ENCODE assay signal across 20 cellular contexts in genomic region chr15:100772478-100773378, GRCh38.
DNase-seq lines count a peak whose midpoint lies in the region; ATAC-seq and TF ChIP-seq lines count a peak whose summit lies in the region.
"Had no signal": no experiment of that assay in that cellular context is flagged by ENCODE, and none has a peak within 500 bp of the region (broad histone marks: within the 10 kb centered on the region; RNA-seq: fewer than 3 reads in every experiment).

No MANE protein-coding gene starts in this region.

- H3K9me3 ChIP-seq in SJCRH30 (replicated peaks): no peaks in the 10 kb centered on the region
- no peaks in the 10 kb centered on the region for H3K9me3 ChIP-seq in esophagus muscularis mucosa
- H3K9me3 ChIP-seq: esophagus squamous epithelium, sigmoid colon had no signal

- peak overlapping the region; percentile 60; the same call in 1 of the 2 replicates for H3K4me2 ChIP-seq in GM23338

- intact Hi-C loops in esophagus muscularis mucosa (cut with DNase I): no loop called here

- DNase-seq in GM23338 (ENCODE audit: low spot score) (peak; percentile 27), SJCRH30 (peak in 1 of 2 experiments; percentile 60), esophagus muscularis mucosa (ENCODE audit: extremely low spot score) (peak; percentile 57), nephron progenitor cell (no peak), osteocyte (ENCODE audit: extremely low spot score, unreplicated experiment) (no peak), GM13976 (ENCODE audit: low spot score) (no peak)
- DNase-seq: activated CD4-positive, alpha-beta memory T cell treated with anti-CD3 and anti-CD28 coated beads for 36 hours; activated T-cell treated with anti-CD3 and anti-CD28 coated beads, Interleukin-2, amount 50 U/mL, for 4 hours; brain microvascular endothelial cell; dorsolateral prefrontal cortex; EL; esophagus squamous epithelium; midbrain; NCI-H146; sigmoid colon; stimulated activated CD4-positive, alpha-beta T cell treated with anti-CD3 and anti-CD28 coated beads, Interleukin-2, amount 100 ng/mL, for 48 hours had no signal

- peaks cover 11% of the 10 kb centered on the region for H3K4me1 ChIP-seq in GM23338 (ENCODE audit: insufficient read depth)
- H3K4me1 ChIP-seq in SJCRH30: peaks cover 16% of the 10 kb centered on the region
- H3K4me1 ChIP-seq in esophagus muscularis mucosa: no peaks in the 10 kb centered on the region
- H3K4me1 ChIP-seq: esophagus squamous epithelium had no signal

- no peak for TF ChIP-seq EP300 in esophagus muscularis mucosa (IDR thresholded peaks at IDR 0.05)

- H3K36me3 ChIP-seq in GM23338 (ENCODE audit: insufficient read depth) (no peaks in the 10 kb centered on the region), SJCRH30 (no peaks in the 10 kb centered on the region), esophagus muscularis mucosa (no peaks in the 10 kb centered on the region)
- H3K36me3 ChIP-seq: brain microvascular endothelial cell, esophagus squamous epithelium, sigmoid colon had no signal

- ATAC-seq in GM23338 (peak; percentile 87), HG03354 (IDR thresholded peaks at IDR 0.05; ENCODE audit: poor library complexity, severe bottlenecking, unreplicated experiment) (no peak), HG02588 (IDR thresholded peaks at IDR 0.05; ENCODE audit: unreplicated experiment) (no peak)
- ATAC-seq: activated T-cell treated with anti-CD3 and anti-CD28 coated beads, Interleukin-2, amount 50 U/mL, for 4 hours had no signal

- TF ChIP-seq CTCF in GM23338 (conservative IDR thresholded peaks at IDR 0.05; ENCODE audit: low read depth in 2 of 2): no peak
- no peak for TF ChIP-seq CTCF in esophagus muscularis mucosa (IDR thresholded peaks at IDR 0.05)
- no peak for TF ChIP-seq CTCF in nephron progenitor cell (IDR thresholded peaks at IDR 0.05)
- no peak for TF ChIP-seq CTCF in osteocyte (IDR thresholded peaks at IDR 0.05)
- TF ChIP-seq CTCF in GM13976 (IDR thresholded peaks at IDR 0.05; ENCODE audit: borderline replicate concordance, control extremely low read depth, extremely low read depth, insufficient read depth, missing control alignments): no peak

- H3K36me3 Mint-ChIP-seq in GM23338 (ENCODE audit: low read depth) (peaks cover 9% of the 10 kb centered on the region; the same call in 2 of the 3 replicates), nephron progenitor cell (ENCODE audit: low read depth) (peaks cover 14% of the 10 kb centered on the region), osteocyte (ENCODE audit: unreplicated experiment) (no peaks in the 10 kb centered on the region)
- H3K36me3 Mint-ChIP-seq: activated CD4-positive, alpha-beta memory T cell treated with anti-CD3 and anti-CD28 coated beads for 36 hours; activated naive CD8-positive, alpha-beta T cell had no signal

- H3K27me3 ChIP-seq in GM23338 (ENCODE audit: insufficient read depth) (no peaks in the 10 kb centered on the region), SJCRH30 (no peaks in the 10 kb centered on the region), esophagus muscularis mucosa (no peaks in the 10 kb centered on the region)
- H3K27me3 ChIP-seq: brain microvascular endothelial cell, esophagus squamous epithelium, sigmoid colon had no signal

- no peaks in the 10 kb centered on the region for H3K79me2 ChIP-seq in GM23338 (replicated peaks; ENCODE audit: insufficient read depth)

- H3K4me1 Mint-ChIP-seq in GM23338 (peaks cover 11% of the 10 kb centered on the region), nephron progenitor cell (peaks cover 13% of the 10 kb centered on the region), osteocyte (ENCODE audit: unreplicated experiment) (no peaks in the 10 kb centered on the region)

- WGBS in esophagus muscularis mucosa: 88% methylated on average over 10 of the region's 10 CpGs

- H4K20me1 ChIP-seq in GM23338 (replicated peaks; ENCODE audit: insufficient read depth): no peaks in the 10 kb centered on the region

- no peak overlapping the region for H3K27ac ChIP-seq in GM23338 (ENCODE audit: low read depth)
- no peak overlapping the region for H3K27ac ChIP-seq in SJCRH30
- H3K27ac ChIP-seq in esophagus muscularis mucosa (replicated peaks in 1 of 4): no peak overlapping the region
- H3K27ac ChIP-seq: brain microvascular endothelial cell, dorsolateral prefrontal cortex, esophagus squamous epithelium, SK-N-MC had no signal

- H3F3A ChIP-seq in GM23338 (replicated peaks; ENCODE audit: low read depth): no peaks in the 10 kb centered on the region

- H2AFZ ChIP-seq in GM23338: peak overlapping the region; percentile 89

- in situ Hi-C loops in GM13976 (cut with MboI; ENCODE audit: low sequenced_read_pairs, unreplicated experiment): no loop called here

- peaks cover 3% of the 10 kb centered on the region for H3K27me3 Mint-ChIP-seq in GM23338 (ENCODE audit: insufficient read depth, low read depth, poor library complexity)
- peaks cover 21% of the 10 kb centered on the region for H3K27me3 Mint-ChIP-seq in nephron progenitor cell (ENCODE audit: low read depth, poor library complexity)
- H3K27me3 Mint-ChIP-seq in osteocyte (ENCODE audit: unreplicated experiment): no peaks in the 10 kb centered on the region
- H3K27me3 Mint-ChIP-seq: activated CD4-positive, alpha-beta memory T cell treated with anti-CD3 and anti-CD28 coated beads for 36 hours had no signal

- H3K4me3 Mint-ChIP-seq in GM23338: no peak overlapping the region; the same call in 2 of the 3 replicates
- peak overlapping the region; percentile 29 for H3K4me3 Mint-ChIP-seq in nephron progenitor cell
- H3K4me3 Mint-ChIP-seq in osteocyte (ENCODE audit: unreplicated experiment): no peak overlapping the region
- H3K4me3 Mint-ChIP-seq: activated CD4-positive, alpha-beta memory T cell treated with anti-CD3 and anti-CD28 coated beads for 36 hours; activated naive CD8-positive, alpha-beta T cell; activated T-cell treated with anti-CD3 and anti-CD28 coated beads, Interleukin-2, amount 50 U/mL, for 4 hours had no signal

- TF ChIP-seq POLR2A in esophagus muscularis mucosa (IDR thresholded peaks at IDR 0.05; ENCODE audit: low read depth): no peak

- H3K4me3 ChIP-seq in GM23338 (no peak overlapping the region), SJCRH30 (peak overlapping the region; percentile 6; the same call in 1 of the 2 replicates), esophagus muscularis mucosa (no peak overlapping the region)
- H3K4me3 ChIP-seq: dorsolateral prefrontal cortex, esophagus squamous epithelium, sigmoid colon, SK-N-MC had no signal

- H3K9me2 ChIP-seq in GM23338 (ENCODE audit: insufficient read depth): no peaks in the 10 kb centered on the region

- H3K9me3 Mint-ChIP-seq in GM23338 (peaks cover 17% of the 10 kb centered on the region), nephron progenitor cell (peaks cover 17% of the 10 kb centered on the region), osteocyte (ENCODE audit: unreplicated experiment) (no peaks in the 10 kb centered on the region)
- H3K9me3 Mint-ChIP-seq: activated T-cell treated with anti-CD3 and anti-CD28 coated beads, Interleukin-2, amount 50 U/mL, for 4 hours had no signal

- peak overlapping the region; percentile 39 for H3K27ac Mint-ChIP-seq in GM23338
- no peak overlapping the region for H3K27ac Mint-ChIP-seq in nephron progenitor cell
- no peak overlapping the region for H3K27ac Mint-ChIP-seq in osteocyte (ENCODE audit: unreplicated experiment)
- H3K27ac Mint-ChIP-seq: activated CD4-positive, alpha-beta memory T cell treated with anti-CD3 and anti-CD28 coated beads for 36 hours; activated naive CD8-positive, alpha-beta T cell had no signal

TF ChIP-seq in GM23338, 12 proteins besides CTCF, POLR2A, EP300 and RAD21 (continues in another document):
- TF ChIP-seq REST (IDR thresholded peaks at IDR 0.05; ENCODE audit: unreplicated experiment) (no peak), POLR2AphosphoS5 (IDR thresholded peaks at IDR 0.05; ENCODE audit: low read depth) (no peak), NANOG (IDR thresholded peaks at IDR 0.05; ENCODE audit: borderline replicate concordance) (no peak), JUNB (IDR thresholded peaks at IDR 0.05; ENCODE audit: unreplicated experiment) (no peak), CREB1 (CRISPR knock-in tag; IDR thresholded peaks at IDR 0.05; ENCODE audit: low read depth) (no peak), ZNF114 (CRISPR knock-in tag; IDR thresholded peaks at IDR 0.05) (no peak), EZH2 (IDR thresholded peaks at IDR 0.05; ENCODE audit: low read depth, unreplicated experiment) (no peak)

Comparison
In these comparisons a context has a peak if more than half of its experiments do, and no peak if none do; other contexts are left out.
1. DNase-seq: peak in GM23338 (single experiment) and esophagus muscularis mucosa (single experiment); none in nephron progenitor cell (single experiment), osteocyte (single experiment) and GM13976 (single experiment).